ENCODE assay signal across 22 cellular contexts in the genomic region with DNA sequence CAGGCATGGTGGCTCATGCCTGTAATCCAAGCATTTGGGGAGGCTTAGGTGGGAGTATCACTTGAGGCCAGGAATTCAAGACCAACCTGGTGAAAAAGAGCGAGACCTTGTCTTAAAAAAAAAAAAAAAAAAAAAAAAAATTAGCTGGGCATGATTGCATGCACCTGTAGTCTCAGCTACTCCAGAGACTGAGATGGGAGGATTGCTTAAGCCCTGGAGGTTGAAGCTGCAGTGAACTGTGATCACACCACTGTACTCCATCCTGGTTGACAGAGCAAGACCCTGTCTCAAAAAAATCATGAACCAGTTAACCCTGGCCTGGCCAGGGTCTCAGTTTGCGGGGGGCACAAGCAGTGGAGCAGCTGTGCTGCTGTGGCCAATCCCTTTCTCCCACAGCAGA. TPM values are rescaled to one million over a fixed set of nuclear protein-coding genes. Genes with fewer than 3 reads are reported as not detected.
DNase-seq lines count a peak whose midpoint lies in the region; ATAC-seq, FAIRE-seq and TF ChIP-seq lines count a peak whose summit lies in the region.
"Had no signal": no experiment of that assay in that cellular context is flagged by ENCODE, and none has a peak within 500 bp of the region (broad histone marks: within the 10 kb centered on the region; RNA-seq: fewer than 3 reads in every experiment).

No MANE protein-coding gene starts in this region.

- CTCF ChIA-PET in HepG2 (lab: Yijun Ruan, JAX; ENCODE audit: low intra/inter-chr PET ratio, low total read pairs), result no interaction called here

- H3K9me3 ChIP-seq in HepG2 (ENCODE audit: low read length) (no peaks in the 10 kb centered on the region), right lobe of liver (no peaks in the 10 kb centered on the region), Loucy (ENCODE audit: insufficient read depth, low read depth, low read length) (no peaks in the 10 kb centered on the region), trophoblast cell (ENCODE audit: insufficient read depth, low read depth, low read length) (no peaks in the 10 kb centered on the region)
- H3K9me3 ChIP-seq: HAP-1, SJSA1 had no signal

- TF ChIP-seq EP300 in HepG2 (IDR thresholded peaks at IDR 0.05; ENCODE audit: low read depth in 2 of 2, low read length in 2 of 2) (no peak), HepG2 (CRISPR knock-in tag; IDR thresholded peaks at IDR 0.05; ENCODE audit: borderline replicate concordance) (no peak)

- H2AFZ ChIP-seq in HepG2 (ENCODE audit: low read length), result no peak overlapping the region
- H2AFZ ChIP-seq in Loucy (ENCODE audit: low read length), result no peak overlapping the region
- H2AFZ ChIP-seq in trophoblast cell (ENCODE audit: insufficient read depth, low read length, poor library complexity), result no peak overlapping the region

- WGBS in HepG2 (ENCODE audit: low lambda C conversion rate), result 97% methylated on average over 2 of the region's 2 CpGs
- WGBS in right lobe of liver (ENCODE audit: insufficient coverage, low coverage, low lambda C conversion rate, missing lambda C conversion rate), result 64% methylated on average over 2 of the region's 2 CpGs
- no CpG with 5 or more reads among the region's 2 CpGs for WGBS in trophoblast cell (ENCODE audit: extremely low coverage, insufficient coverage, insufficient read length)

- TF ChIP-seq CTCF in HepG2 (CRISPR knock-in tag; IDR thresholded peaks at IDR 0.05), result no peak
- TF ChIP-seq CTCF in right lobe of liver (IDR thresholded peaks at IDR 0.05), result no peak
- TF ChIP-seq CTCF in Loucy (conservative IDR thresholded peaks at IDR 0.05; ENCODE audit: low read length), result no peak

- H3K27ac ChIP-seq in HepG2 (ENCODE audit: extremely low read length, insufficient read depth, low read length) (no peak overlapping the region), right lobe of liver (no peak overlapping the region), trophoblast cell (ENCODE audit: low read depth, low read length) (no peak overlapping the region)
- H3K27ac ChIP-seq: SJSA1 had no signal

- in situ Hi-C loops in HepG2 (cut with HindIII; ENCODE audit: extremely low pct_ligation_motif_present, low pct_unique_long_range_greater_than_20kb), result no loop called here

- TF ChIP-seq POLR2A in HepG2 (IDR thresholded peaks at IDR 0.05; ENCODE audit: insufficient read depth in 1 of 2, low read depth in 2 of 2, low read length in 2 of 2), result no peak
- no peak for TF ChIP-seq POLR2A in right lobe of liver (IDR thresholded peaks at IDR 0.05)

- no peak overlapping the region for H4K12ac ChIP-seq in trophoblast cell (ENCODE audit: low read depth, low read length)

- H3K9me2 ChIP-seq in Loucy (replicated peaks; ENCODE audit: low read depth, low read length), result no peaks in the 10 kb centered on the region

- no peak overlapping the region for H3K9ac ChIP-seq in HepG2 (ENCODE audit: insufficient read depth, low read depth, low read length)
- H3K9ac ChIP-seq in Loucy (ENCODE audit: low read depth, low read length, poor library complexity, severe bottlenecking), result peak overlapping the region; percentile 39
- H3K9ac ChIP-seq in trophoblast cell (ENCODE audit: low read length), result no peak overlapping the region

- TF ChIP-seq RAD21 in HepG2 (CRISPR knock-in tag; IDR thresholded peaks at IDR 0.05), result no peak

- H4K8ac ChIP-seq in trophoblast cell (ENCODE audit: low read depth, low read length), result no peak overlapping the region

- no peak overlapping the region for H3K14ac ChIP-seq in trophoblast cell (ENCODE audit: low read length)

- H3K4me1 ChIP-seq in HepG2 (ENCODE audit: insufficient read depth, low read length) (peaks cover 94% of the 10 kb centered on the region), right lobe of liver (peaks cover 0 to 49% (median 11%) of the 10 kb centered on the region in 4 donors), Loucy (ENCODE audit: insufficient read depth, low read length, poor library complexity, severe bottlenecking) (peaks cover 91% of the 10 kb centered on the region), trophoblast cell (ENCODE audit: control insufficient read depth in 1 of 2, insufficient read depth in 2 of 2, low read length in 2 of 2) (peaks cover 20 to 24% of the 10 kb centered on the region in 2 experiments)

- H3K79me2 ChIP-seq in HepG2 (ENCODE audit: insufficient read depth, low read length) (peaks cover 92% of the 10 kb centered on the region), Loucy (ENCODE audit: insufficient read depth, low read length) (peaks cover 100% of the 10 kb centered on the region), trophoblast cell (ENCODE audit: control insufficient read depth, insufficient read depth, low read length, poor library complexity) (peaks cover 8% of the 10 kb centered on the region)

- no peak overlapping the region for H3K4me3 ChIP-seq in HepG2 (replicated peaks in 1 of 3; ENCODE audit: insufficient read depth in 1 of 3, low read depth in 2 of 3, low read length in 3 of 3)
- no peak overlapping the region for H3K4me3 ChIP-seq in right lobe of liver
- no peak overlapping the region for H3K4me3 ChIP-seq in Loucy (ENCODE audit: low read length, poor library complexity, severe bottlenecking)
- H3K4me3 ChIP-seq in trophoblast cell (ENCODE audit: low read depth, low read length), result no peak overlapping the region
- H3K4me3 ChIP-seq: HAP-1, SJSA1 had no signal

- H3K4ac ChIP-seq in trophoblast cell (ENCODE audit: low read depth, low read length), result peak overlapping the region; percentile 71

- H3K79me1 ChIP-seq in trophoblast cell (ENCODE audit: low read length), result peaks cover 6% of the 10 kb centered on the region

- no peaks in the 10 kb centered on the region for H3K36me3 ChIP-seq in HepG2 (replicated peaks in 1 of 2; ENCODE audit: control insufficient read depth in 1 of 2, insufficient read depth in 2 of 2, low read length in 2 of 2)
- no peaks in the 10 kb centered on the region for H3K36me3 ChIP-seq in right lobe of liver
- peaks cover 26% of the 10 kb centered on the region; the same call in 1 of the 2 replicates for H3K36me3 ChIP-seq in Loucy (ENCODE audit: insufficient read depth, low read length)
- no peaks in the 10 kb centered on the region for H3K36me3 ChIP-seq in trophoblast cell (ENCODE audit: control insufficient read depth in 1 of 2, insufficient read depth in 2 of 2, low read length in 2 of 2)
- H3K36me3 ChIP-seq: HAP-1, SJSA1 had no signal

- no peak overlapping the region for H2BK12ac ChIP-seq in trophoblast cell (ENCODE audit: low read length)

- H4K20me1 ChIP-seq in HepG2 (ENCODE audit: insufficient read depth, low read length), result peaks cover 44% of the 10 kb centered on the region
- peaks cover 52% of the 10 kb centered on the region for H4K20me1 ChIP-seq in Loucy (ENCODE audit: insufficient read depth, low read length, poor library complexity, severe bottlenecking)

- H3K18ac ChIP-seq in trophoblast cell (ENCODE audit: low read length), result peak overlapping the region; percentile 30

- H3K4me2 ChIP-seq in HepG2 (ENCODE audit: low read depth, low read length) (no peak overlapping the region), Loucy (ENCODE audit: low read depth, low read length, poor library complexity, severe bottlenecking) (peak overlapping the region; percentile 35), trophoblast cell (ENCODE audit: low read length) (no peak overlapping the region)

- BruUV-seq in HepG2 (replicated peaks; lab: Mats Ljungman, UMichigan), result no TSS peak

- POLR2A ChIA-PET in HepG2 (lab: Yijun Ruan, JAX), result no interaction called here

- ATAC-seq in HepG2 (no peak), right lobe of liver (no peak), GM18870 (IDR thresholded peaks at IDR 0.05; ENCODE audit: unreplicated experiment) (no peak)

- no peak overlapping the region for H3K23ac ChIP-seq in trophoblast cell (ENCODE audit: low read length)

- no peaks in the 10 kb centered on the region for H3F3A ChIP-seq in Loucy (ENCODE audit: low read depth)

- FAIRE-seq in HepG2 (lab: Jason Lieb, UNC), result no peak
- FAIRE-seq: RCC 7860 had no signal

- no peak overlapping the region for H4K91ac ChIP-seq in trophoblast cell (ENCODE audit: low read depth, low read length)

- DNase-seq in HepG2 (ENCODE audit: low spot score) (no peak), right lobe of liver (no peak), trophoblast cell (no peak), SW 1271 (lab: John Stamatoyannopoulos, UW) (no peak), cerebellar cortex (ENCODE audit: low spot score) (no peak)
- DNase-seq: 8988T, AML-193, DMS79, Karpas-422, NCI-H1694, NCI-H2081, NCI-H2171, NCI-H345, NCI-H524, NCI-H774, OCI-M1 had no signal

- H3K27me3 ChIP-seq in HepG2 (ENCODE audit: control insufficient read depth in 1 of 2, insufficient read depth in 2 of 2, low read length in 2 of 2) (no peaks in the 10 kb centered on the region), right lobe of liver (no peaks in the 10 kb centered on the region), Loucy (ENCODE audit: insufficient read depth, low read length, poor library complexity, severe bottlenecking) (no peaks in the 10 kb centered on the region), trophoblast cell (ENCODE audit: insufficient read depth, low read length) (no peaks in the 10 kb centered on the region)
- H3K27me3 ChIP-seq: SJSA1 had no signal

- H2BK5ac ChIP-seq in trophoblast cell (ENCODE audit: low read depth, low read length, poor library complexity), result no peak overlapping the region

- H2BK120ac ChIP-seq in trophoblast cell (ENCODE audit: insufficient read depth, low read length, poor library complexity), result no peak overlapping the region

- H2AK5ac ChIP-seq in trophoblast cell (ENCODE audit: low read length), result no peak overlapping the region

- intact Hi-C loops in HepG2 (cut with micrococcal nuclease; ENCODE audit: unreplicated experiment), result no loop called here
- intact Hi-C loops in right lobe of liver (cut with DNase I), result no loop called here

RNA-seq across cellular contexts. Expression of gene LDHD, which starts 48.5 kb away (rescaled TPM):
- 9.1 and 9.3 TPM in 2 replicates for total RNA-seq in HepG2 (2016; rRNA removed; fragmentation: Illumina TruSeq; extraction: Trizol)
- 0.62 and 0.71 TPM in 2 replicates for total RNA-seq in HepG2 (2016; cell fraction: cytosol; rRNA removed; fragmentation: Illumina TruSeq; extraction: Trizol; ENCODE audit: low read depth)
- total RNA-seq in HepG2 (2016; cell fraction: insoluble cytoplasmic fraction; rRNA removed; fragmentation: Illumina TruSeq; extraction: Trizol), result 8.4 and 10.2 TPM in 2 replicates
- 1.7 and 2.0 TPM in 2 replicates for total RNA-seq in HepG2 (2016; cell fraction: membrane; rRNA removed; fragmentation: Illumina TruSeq; extraction: Trizol)
- total RNA-seq in HepG2 (2016; cell fraction: nucleus; rRNA removed; fragmentation: Illumina TruSeq; extraction: Trizol), result 7.0 and 9.0 TPM in 2 replicates
- polyA plus RNA-seq in HepG2 (2011; rRNA removed), result 9.8 and 12.1 TPM in 2 replicates
- polyA plus RNA-seq in HepG2 (2011; cell fraction: cytosol; rRNA removed), result 7.9 and 13.1 TPM in 2 replicates
- 32.0 and 36.9 TPM in 2 replicates for polyA plus RNA-seq in HepG2 (2011; cell fraction: nucleus; rRNA removed)
- polyA plus RNA-seq in HepG2 (2012), result 5.5 and 7.8 TPM in 2 replicates
- 0.62 and 0.71 TPM in 2 replicates for polyA plus RNA-seq in HepG2 (2016; cell fraction: cytosol; fragmentation: Illumina TruSeq; extraction: Trizol; ENCODE audit: low read depth)
- polyA plus RNA-seq in HepG2 (2016; cell fraction: insoluble cytoplasmic fraction; fragmentation: Illumina TruSeq; extraction: Trizol; ENCODE audit: low read depth), result 7.5 and 8.7 TPM in 2 replicates
- polyA plus RNA-seq in HepG2 (2016; cell fraction: membrane; fragmentation: Illumina TruSeq; extraction: Trizol; ENCODE audit: low read depth), result 1.4 and 1.6 TPM in 2 replicates
- 12.5 and 13.2 TPM in 2 replicates for polyA plus RNA-seq in HepG2 (2016; cell fraction: nucleus; fragmentation: Illumina TruSeq; extraction: Trizol; ENCODE audit: insufficient read depth, low read depth)
- polyA minus RNA-seq in HepG2 (2011; rRNA and poly(A)+ RNA removed; ENCODE audit: low replicate concordance), result 0.56 and 16.0 TPM in 2 replicates
- 5.1 and 5.6 TPM in 2 replicates for polyA minus RNA-seq in HepG2 (2011; cell fraction: cytosol; rRNA and poly(A)+ RNA removed)
- 11.2 and 12.2 TPM in 2 replicates for polyA minus RNA-seq in HepG2 (2011; cell fraction: nucleus; rRNA and poly(A)+ RNA removed)
- total RNA-seq in right lobe of liver, result 10 to 100 TPM; 62.9 to 98.5 (median 90.2) TPM
- 0.08 and 0.15 TPM in 2 replicates for polyA plus RNA-seq in trophoblast cell (2013)
- total RNA-seq: HT1080 had no signal
